ENCODE assay signal across 10 cellular contexts in genomic region chr20:5835870-5836269, GRCh38.
DNase-seq lines count a peak whose midpoint lies in the region; ATAC-seq lines count a peak whose summit lies in the region.
"Had no signal": no experiment of that assay in that cellular context is flagged by ENCODE, and none has a peak within 500 bp of the region (broad histone marks: within the 10 kb centered on the region; RNA-seq: fewer than 3 reads in every experiment).

No MANE protein-coding gene starts in this region.

- H3K27me3 Mint-ChIP-seq in IgD-negative memory B cell = no peaks in the 10 kb centered on the region

- no peak overlapping the region for H3K4me3 ChIP-seq in mesodermal cell (ENCODE audit: extremely low read depth, insufficient read depth, low read length, poor library complexity, severe bottlenecking)
- H3K4me3 ChIP-seq: ascending aorta had no signal

- no peak overlapping the region for H3K4me3 Mint-ChIP-seq in IgD-negative memory B cell

- no peak for ATAC-seq in HG02588 (IDR thresholded peaks at IDR 0.05; ENCODE audit: unreplicated experiment)
- ATAC-seq in GM21390 (IDR thresholded peaks at IDR 0.05; ENCODE audit: unreplicated experiment) = no peak

- H3K27ac ChIP-seq in mesodermal cell (ENCODE audit: low read depth, low read length, severe bottlenecking) = peak overlapping the region; percentile 85
- H3K27ac ChIP-seq: ascending aorta had no signal

- H3K4me1 ChIP-seq in mesodermal cell (ENCODE audit: control insufficient read depth, insufficient read depth, low read length, poor library complexity, severe bottlenecking) = peaks cover 4% of the 10 kb centered on the region

- peaks cover 10 to 16% (median 13%) of the 10 kb centered on the region in 3 donors for H3K4me1 Mint-ChIP-seq in IgD-negative memory B cell

- DNase-seq in CD1c-positive myeloid dendritic cell (ENCODE audit: extremely low spot score) (peak; percentile 50), cerebellar cortex (ENCODE audit: low spot score) (peak; percentile 58), NCI-H774 (lab: John Stamatoyannopoulos, UW) (no peak), ecto neural progenitor cell (ENCODE audit: low spot score) (no peak)
- DNase-seq: stimulated activated CD4-positive, alpha-beta T cell treated with anti-CD3 and anti-CD28 coated beads, Interleukin-4, amount 100 ng/mL, for 4 hours had no signal

- WGBS in mesodermal cell (ENCODE audit: insufficient coverage in 2 of 2), 2 experiments = 100% methylated on average over 1 of the region's 4 CpGs; no CpG with 5 or more reads in 1 of the 2 experiments

- peaks cover 28% of the 10 kb centered on the region for H3K36me3 Mint-ChIP-seq in IgD-negative memory B cell

- H3K9me3 Mint-ChIP-seq in IgD-negative memory B cell = peaks cover 0 to 4% (median 0%) of the 10 kb centered on the region in 3 donors

- H3K9me3 ChIP-seq in mesodermal cell (ENCODE audit: control insufficient read depth, low read length) = no peaks in the 10 kb centered on the region
- H3K9me3 ChIP-seq: ascending aorta had no signal

- H3K27ac Mint-ChIP-seq in IgD-negative memory B cell = peak overlapping the region; percentile 42 to 87 (median 71)

- H3K36me3 ChIP-seq in mesodermal cell (ENCODE audit: control insufficient read depth, insufficient read depth, low read length) = no peaks in the 10 kb centered on the region
- H3K36me3 ChIP-seq: ascending aorta had no signal

Comparison
In these comparisons a context has a peak if more than half of its experiments do, and no peak if none do; other contexts are left out.
1. DNase-seq: peak in CD1c-positive myeloid dendritic cell (single experiment) and cerebellar cortex (single experiment); none in NCI-H774 (single experiment) and ecto neural progenitor cell (single experiment).